In the genomic region with DNA sequence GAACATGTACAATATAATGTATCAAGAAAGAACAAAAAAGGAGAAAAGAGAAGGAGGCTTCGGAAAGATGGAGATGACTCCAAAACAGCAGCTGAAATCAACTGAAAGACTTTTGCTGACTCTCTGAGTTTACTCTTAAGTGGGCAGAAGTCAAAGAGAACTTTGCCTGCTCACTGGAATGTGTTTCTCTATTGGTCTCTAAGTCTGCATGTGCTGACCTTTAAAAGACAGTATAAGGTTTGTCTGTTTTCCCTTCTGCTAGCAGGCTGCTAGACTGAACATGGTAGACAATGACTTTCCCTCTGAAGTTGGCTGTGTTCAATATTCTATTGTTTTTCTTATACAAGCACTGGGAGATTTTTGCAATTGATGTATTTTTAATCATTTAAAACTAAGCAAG, we compare ENCODE assay signal across 1 cellular context.
TF ChIP-seq lines count a peak whose summit lies in the region.

No MANE protein-coding gene starts in this region.

TF ChIP-seq in HepG2, 621 proteins besides CTCF, POLR2A, EP300 and RAD21 (continued from another document and continues in another):
- TF ChIP-seq, protein P1, sequence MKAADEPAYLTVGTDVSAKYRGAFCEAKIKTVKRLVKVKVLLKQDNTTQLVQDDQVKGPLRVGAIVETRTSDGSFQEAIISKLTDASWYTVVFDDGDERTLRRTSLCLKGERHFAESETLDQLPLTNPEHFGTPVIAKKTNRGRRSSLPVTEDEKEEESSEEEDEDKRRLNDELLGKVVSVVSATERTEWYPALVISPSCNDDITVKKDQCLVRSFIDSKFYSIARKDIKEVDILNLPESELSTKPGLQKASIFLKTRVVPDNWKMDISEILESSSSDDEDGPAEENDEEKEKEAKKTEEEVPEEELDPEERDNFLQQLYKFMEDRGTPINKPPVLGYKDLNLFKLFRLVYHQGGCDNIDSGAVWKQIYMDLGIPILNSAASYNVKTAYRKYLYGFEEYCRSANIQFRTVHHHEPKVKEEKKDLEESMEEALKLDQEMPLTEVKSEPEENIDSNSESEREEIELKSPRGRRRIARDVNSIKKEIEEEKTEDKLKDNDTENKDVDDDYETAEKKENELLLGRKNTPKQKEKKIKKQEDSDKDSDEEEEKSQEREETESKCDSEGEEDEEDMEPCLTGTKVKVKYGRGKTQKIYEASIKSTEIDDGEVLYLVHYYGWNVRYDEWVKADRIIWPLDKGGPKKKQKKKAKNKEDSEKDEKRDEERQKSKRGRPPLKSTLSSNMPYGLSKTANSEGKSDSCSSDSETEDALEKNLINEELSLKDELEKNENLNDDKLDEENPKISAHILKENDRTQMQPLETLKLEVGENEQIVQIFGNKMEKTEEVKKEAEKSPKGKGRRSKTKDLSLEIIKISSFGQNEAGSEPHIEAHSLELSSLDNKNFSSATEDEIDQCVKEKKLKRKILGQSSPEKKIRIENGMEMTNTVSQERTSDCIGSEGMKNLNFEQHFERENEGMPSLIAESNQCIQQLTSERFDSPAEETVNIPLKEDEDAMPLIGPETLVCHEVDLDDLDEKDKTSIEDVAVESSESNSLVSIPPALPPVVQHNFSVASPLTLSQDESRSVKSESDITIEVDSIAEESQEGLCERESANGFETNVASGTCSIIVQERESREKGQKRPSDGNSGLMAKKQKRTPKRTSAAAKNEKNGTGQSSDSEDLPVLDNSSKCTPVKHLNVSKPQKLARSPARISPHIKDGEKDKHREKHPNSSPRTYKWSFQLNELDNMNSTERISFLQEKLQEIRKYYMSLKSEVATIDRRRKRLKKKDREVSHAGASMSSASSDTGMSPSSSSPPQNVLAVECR (CRISPR knock-in tag; IDR thresholded peaks at IDR 0.05; ENCODE audit: borderline replicate concordance), result no peak
- TF ChIP-seq ZNF614 (CRISPR knock-in tag; IDR thresholded peaks at IDR 0.05; ENCODE audit: borderline replicate concordance) (no peak), ZNF138 (CRISPR knock-in tag; IDR thresholded peaks at IDR 0.05; ENCODE audit: low read depth) (no peak), ZNF781 (CRISPR knock-in tag; IDR thresholded peaks at IDR 0.05; ENCODE audit: borderline replicate concordance, not compliant biosample characterization) (no peak), NFATC3 (CRISPR knock-in tag; IDR thresholded peaks at IDR 0.05) (no peak), NFE2 (CRISPR knock-in tag; IDR thresholded peaks at IDR 0.05) (no peak), SNAPC2 (CRISPR knock-in tag; IDR thresholded peaks at IDR 0.05) (no peak), TOPORS (CRISPR knock-in tag; IDR thresholded peaks at IDR 0.05) (no peak), ZC3H13 (CRISPR knock-in tag; IDR thresholded peaks at IDR 0.05) (no peak), ZNF12 (CRISPR knock-in tag; IDR thresholded peaks at IDR 0.05) (0 out of 2 replicates have a peak, but pooled peaks have one; percentile 31), ATAD3A (CRISPR knock-in tag; IDR thresholded peaks at IDR 0.05) (no peak), THAP9 (CRISPR knock-in tag; IDR thresholded peaks at IDR 0.05; ENCODE audit: borderline replicate concordance) (no peak), TFE3 (CRISPR knock-in tag; IDR thresholded peaks at IDR 0.05) (no peak), CEBPB (IDR thresholded peaks at IDR 0.05; ENCODE audit: borderline replicate concordance, low read depth, low read length) (no peak), ZNF20 (CRISPR knock-in tag; IDR thresholded peaks at IDR 0.05) (no peak), ARNT (IDR thresholded peaks at IDR 0.05) (no peak), PAXIP1 (CRISPR knock-in tag; conservative IDR thresholded peaks at IDR 0.05) (peak; percentile 41), ZSCAN20 (CRISPR knock-in tag; IDR thresholded peaks at IDR 0.05; ENCODE audit: borderline replicate concordance) (no peak), NR2F6 (IDR thresholded peaks at IDR 0.05) (peak; percentile 28; the same call in 1 of the 2 replicates), NR2F6 (CRISPR knock-in tag; IDR thresholded peaks at IDR 0.05) (peak; percentile 26; the same call in 1 of the 2 replicates), WIZ (CRISPR knock-in tag; IDR thresholded peaks at IDR 0.05) (no peak), BCL6 (CRISPR knock-in tag; IDR thresholded peaks at IDR 0.05) (no peak), KDM5A (IDR thresholded peaks at IDR 0.05; ENCODE audit: borderline replicate concordance, low read length) (no peak), HNF4G (IDR thresholded peaks at IDR 0.05; ENCODE audit: borderline replicate concordance, low read depth, low read length) (peak; percentile 11; the same call in 1 of the 2 replicates), HNF4G (CRISPR knock-in tag; IDR thresholded peaks at IDR 0.05; ENCODE audit: borderline replicate concordance, low read depth) (no peak), ZNF577 (CRISPR knock-in tag; IDR thresholded peaks at IDR 0.05; ENCODE audit: borderline replicate concordance, low read depth) (no peak), RFX3 (CRISPR knock-in tag; IDR thresholded peaks at IDR 0.05) (no peak), ZMAT5 (CRISPR knock-in tag; IDR thresholded peaks at IDR 0.05; ENCODE audit: borderline replicate concordance, low read depth) (no peak), SOX6 (IDR thresholded peaks at IDR 0.05) (no peak), SOX6 (CRISPR knock-in tag; IDR thresholded peaks at IDR 0.05) (no peak), CC2D1A (CRISPR knock-in tag; IDR thresholded peaks at IDR 0.05) (no peak), ZMYM2 (CRISPR knock-in tag; IDR thresholded peaks at IDR 0.05) (no peak), RERE (CRISPR knock-in tag; IDR thresholded peaks at IDR 0.05; ENCODE audit: low read depth) (no peak), ATM (IDR thresholded peaks at IDR 0.05; ENCODE audit: borderline replicate concordance) (no peak), SRY (CRISPR knock-in tag; IDR thresholded peaks at IDR 0.05) (no peak), KDM4B (CRISPR knock-in tag; IDR thresholded peaks at IDR 0.05) (no peak), ZNF563 (CRISPR knock-in tag; IDR thresholded peaks at IDR 0.05) (no peak), ESRRA (CRISPR knock-in tag; IDR thresholded peaks at IDR 0.05; ENCODE audit: low read depth) (no peak), KDM6A (CRISPR knock-in tag; IDR thresholded peaks at IDR 0.05; ENCODE audit: low read depth) (no peak), ZNF674 (CRISPR knock-in tag; IDR thresholded peaks at IDR 0.05; ENCODE audit: low read depth) (no peak), MYC (CRISPR knock-in tag; IDR thresholded peaks at IDR 0.05; ENCODE audit: borderline replicate concordance) (no peak), HNF4A (CRISPR knock-in tag; IDR thresholded peaks at IDR 0.05) (0 out of 2 replicates have a peak, but pooled peaks have one; percentile 14)
- TF ChIP-seq, protein P2, sequence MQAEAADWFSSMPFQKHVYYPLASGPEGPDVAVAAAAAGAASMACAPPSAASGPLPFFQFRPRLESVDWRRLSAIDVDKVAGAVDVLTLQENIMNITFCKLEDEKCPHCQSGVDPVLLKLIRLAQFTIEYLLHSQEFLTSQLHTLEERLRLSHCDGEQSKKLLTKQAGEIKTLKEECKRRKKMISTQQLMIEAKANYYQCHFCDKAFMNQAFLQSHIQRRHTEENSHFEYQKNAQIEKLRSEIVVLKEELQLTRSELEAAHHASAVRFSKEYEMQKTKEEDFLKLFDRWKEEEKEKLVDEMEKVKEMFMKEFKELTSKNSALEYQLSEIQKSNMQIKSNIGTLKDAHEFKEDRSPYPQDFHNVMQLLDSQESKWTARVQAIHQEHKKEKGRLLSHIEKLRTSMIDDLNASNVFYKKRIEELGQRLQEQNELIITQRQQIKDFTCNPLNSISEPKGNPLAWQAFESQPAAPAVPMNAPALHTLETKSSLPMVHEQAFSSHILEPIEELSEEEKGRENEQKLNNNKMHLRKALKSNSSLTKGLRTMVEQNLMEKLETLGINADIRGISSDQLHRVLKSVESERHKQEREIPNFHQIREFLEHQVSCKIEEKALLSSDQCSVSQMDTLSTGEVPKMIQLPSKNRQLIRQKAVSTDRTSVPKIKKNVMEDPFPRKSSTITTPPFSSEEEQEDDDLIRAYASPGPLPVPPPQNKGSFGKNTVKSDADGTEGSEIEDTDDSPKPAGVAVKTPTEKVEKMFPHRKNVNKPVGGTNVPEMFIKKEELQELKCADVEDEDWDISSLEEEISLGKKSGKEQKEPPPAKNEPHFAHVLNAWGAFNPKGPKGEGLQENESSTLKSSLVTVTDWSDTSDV (CRISPR knock-in tag; IDR thresholded peaks at IDR 0.05), result no peak
